ENCODE assay signal across 29 cellular contexts in the genomic region with DNA sequence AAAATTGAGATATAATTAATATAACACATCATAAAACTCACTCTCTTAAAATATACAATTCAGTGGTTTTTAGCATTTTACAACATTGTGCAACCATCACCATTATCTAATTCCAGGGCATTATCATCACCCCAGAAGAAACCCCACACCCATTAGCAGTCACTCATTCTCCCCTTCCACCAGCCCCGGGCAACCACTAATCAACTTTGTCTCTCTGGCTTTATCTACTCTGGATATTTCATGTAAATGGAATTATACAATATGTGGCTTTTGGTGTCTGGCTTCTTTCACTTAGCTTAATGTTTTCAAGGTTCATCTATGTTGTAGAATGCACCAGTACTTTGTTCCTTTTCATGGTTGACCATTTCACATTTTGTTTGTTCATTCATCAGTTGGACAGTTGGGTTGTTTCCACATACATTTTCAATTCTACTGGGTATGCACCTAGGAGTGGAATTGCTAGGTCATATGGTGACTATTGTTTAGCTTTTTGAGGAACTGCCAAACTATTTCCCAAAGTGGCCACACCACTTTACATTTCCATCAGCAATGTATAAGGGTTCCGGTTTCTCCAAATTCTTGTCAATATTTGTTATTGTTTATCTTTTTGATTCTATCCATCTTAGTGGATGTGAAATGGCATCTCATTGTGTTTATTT.
DNase-seq lines count a peak whose midpoint lies in the region; TF ChIP-seq lines count a peak whose summit lies in the region.
"Had no signal": no experiment of that assay in that cellular context is flagged by ENCODE, and none has a peak within 500 bp of the region (broad histone marks: within the 10 kb centered on the region; RNA-seq: fewer than 3 reads in every experiment).

No MANE protein-coding gene starts in this region.

- DNase-seq in AG09319 (ENCODE audit: extremely low read depth, low read depth) = peak; percentile 42
- DNase-seq in SK-N-SH = peak; percentile 64
- peak; percentile 42 for DNase-seq in fibroblast of peridontal ligament (ENCODE audit: extremely low read depth)
- DNase-seq in GM13976 (ENCODE audit: low spot score) = no peak
- no peak for DNase-seq in HAP-1 (ENCODE audit: low spot score in 2 of 2)
- no peak for DNase-seq in NCI-H1930 (lab: John Stamatoyannopoulos, UW)
- no peak for DNase-seq in ACHN
- DNase-seq: activated CD4-positive, alpha-beta T cell treated with anti-CD3 and anti-CD28 coated beads for 48 hours; activated CD8-positive, alpha-beta memory T cell treated with anti-CD3 and anti-CD28 coated beads for 24 hours; activated effector memory CD4-positive, alpha-beta T cell treated with anti-CD3 and anti-CD28 coated beads, Interleukin-2, amount 50 U/mL, for 16 hours; activated naive CD8-positive, alpha-beta T cell treated with anti-CD3 and anti-CD28 coated beads for 36 hours; body of pancreas; COR-L47; DMS79; glutamatergic neuron; left ventricle myocardium superior; naive B cell; NCI-H2081; NCI-H2227 treated with DMSO at 0.1 percent for 48 hours; NCI-H82; psoas muscle; stimulated activated naive CD8-positive, alpha-beta T cell treated with anti-CD3 and anti-CD28 coated beads, Interleukin-15, Interleukin-2, amounts not matched to agents 100 U/mL and 50 U/mL, for 24 hours; T-helper 2 cell; testis had no signal

- H3K9me2 ChIP-seq in SK-N-SH = no peaks in the 10 kb centered on the region

- H3K9me3 ChIP-seq in HEK293 (ENCODE audit: control insufficient read depth, insufficient read depth, low read depth, low read length) (no peaks in the 10 kb centered on the region), SK-N-SH (no peaks in the 10 kb centered on the region; the same call in 1 of the 2 replicates), HAP-1 (no peaks in the 10 kb centered on the region)
- H3K9me3 ChIP-seq: body of pancreas, neutrophil, psoas muscle, testis had no signal

- H3K4me1 ChIP-seq in HEK293 (ENCODE audit: control insufficient read depth, insufficient read depth, low read length) (peaks cover 6% of the 10 kb centered on the region; the same call in 1 of the 2 replicates), SK-N-SH (ENCODE audit: control insufficient read depth in 1 of 2, insufficient read depth in 2 of 2, low read depth in 1 of 2, low read length in 1 of 2) (peaks cover 11 to 19% of the 10 kb centered on the region in 2 experiments; a peak in 3 of 4 replicates), HAP-1 (no peaks in the 10 kb centered on the region)
- H3K4me1 ChIP-seq: testis had no signal

- H3K27me3 ChIP-seq in SK-N-SH (ENCODE audit: insufficient read depth) (no peaks in the 10 kb centered on the region), HAP-1 (ENCODE audit: low read depth) (no peaks in the 10 kb centered on the region)
- H3K27me3 ChIP-seq: BLaER1, body of pancreas, neutrophil, testis had no signal

- H3K4me3 ChIP-seq in HEK293 (ENCODE audit: low read depth, low read length) (no peak overlapping the region), SK-N-SH (ENCODE audit: low read depth in 2 of 2, low read length in 1 of 2) (no peak overlapping the region), HAP-1 (no peak overlapping the region)
- H3K4me3 ChIP-seq: BLaER1, body of pancreas, psoas muscle, SK-N-MC, testis had no signal

- TF ChIP-seq RAD21 in SK-N-SH (IDR thresholded peaks at IDR 0.05; ENCODE audit: low read length) = no peak

- H4K20me1 ChIP-seq in SK-N-SH (ENCODE audit: insufficient read depth) = no peaks in the 10 kb centered on the region
- H4K20me1 ChIP-seq: BLaER1 had no signal

- no peak overlapping the region for H3K27ac ChIP-seq in HEK293 (ENCODE audit: extremely low read depth, low read depth, low read length)
- H3K27ac ChIP-seq in SK-N-SH (ENCODE audit: low read depth in 2 of 2, low read length in 1 of 2) = peak overlapping the region in 1 of 2 experiments; percentile 85; a peak in 2 of 4 replicates
- H3K27ac ChIP-seq: body of pancreas, neutrophil, psoas muscle, SK-N-MC, testis, VCaP had no signal

- POLR2A ChIA-PET in HEK293 (lab: Yijun Ruan, JAX) (no interaction called here), SK-N-SH (lab: Yijun Ruan, JAX) (no interaction called here)

- CTCF ChIA-PET in HEK293 (lab: Yijun Ruan, JAX) = interaction anchor here (0.9 kb wide), 1 partner anchor 92 kb away, joined by 3 read pairs; no protein-coding TSS in a partner anchor
- CTCF ChIA-PET in SK-N-SH (lab: Yijun Ruan, JAX) = interaction anchor here (0.6 kb wide), 1 partner anchor 629 kb away, joined by 3 read pairs; no protein-coding TSS in a partner anchor

- in situ Hi-C loops in GM13976 (cut with MboI; ENCODE audit: low sequenced_read_pairs, unreplicated experiment) (no loop called here), HAP-1 (cut with MboI; ENCODE audit: low sequenced_read_pairs) (no loop called here), ACHN (cut with HindIII; ENCODE audit: low pct_ligation_motif_present, low pct_unique_long_range_greater_than_20kb, low sequenced_read_pairs) (no loop called here)

- H3K79me2 ChIP-seq in SK-N-SH (ENCODE audit: insufficient read depth) = peaks cover 3% of the 10 kb centered on the region; the same call in 1 of the 2 replicates

- no peak for TF ChIP-seq CTCF in AG09319 (IDR thresholded peaks at IDR 0.05; ENCODE audit: low read depth, low read length)
- TF ChIP-seq CTCF in HEK293 (tag by site-specific recombination; IDR thresholded peaks at IDR 0.05) = no peak
- TF ChIP-seq CTCF in SK-N-SH (IDR thresholded peaks at IDR 0.05) = no peak
- TF ChIP-seq CTCF in GM13976 (IDR thresholded peaks at IDR 0.05; ENCODE audit: borderline replicate concordance, control extremely low read depth, extremely low read depth, insufficient read depth, missing control alignments) = no peak

- peaks cover 17% of the 10 kb centered on the region for H3F3A ChIP-seq in SK-N-SH (replicated peaks; ENCODE audit: insufficient read depth)

- no peak overlapping the region for H3K4me2 ChIP-seq in SK-N-SH

- H2AFZ ChIP-seq in SK-N-SH (ENCODE audit: low read depth) = no peak overlapping the region

- no peak overlapping the region for H3K9ac ChIP-seq in SK-N-SH
- H3K9ac ChIP-seq: BLaER1 had no signal

- 69% methylated on average over 2 of the region's 2 CpGs for WGBS in SK-N-SH (ENCODE audit: low lambda C conversion rate)

- no peaks in the 10 kb centered on the region; a peak in 1 of 3 replicates for H3K36me3 ChIP-seq in HEK293 (ENCODE audit: control insufficient read depth in 2 of 2, insufficient read depth in 1 of 2, low read length in 2 of 2)
- H3K36me3 ChIP-seq in SK-N-SH (replicated peaks in 1 of 2; ENCODE audit: control insufficient read depth in 1 of 2, insufficient read depth in 2 of 2, low read length in 1 of 2) = no peaks in the 10 kb centered on the region
- no peaks in the 10 kb centered on the region for H3K36me3 ChIP-seq in HAP-1 (replicated peaks)
- H3K36me3 ChIP-seq: neutrophil had no signal

- TF ChIP-seq EP300 in SK-N-SH (IDR thresholded peaks at IDR 0.05; ENCODE audit: borderline replicate concordance in 1 of 2, low read depth in 1 of 2, low read length in 1 of 2) = peak in 1 of 2 experiments; percentile 94; a peak in 2 of 4 replicates

TF ChIP-seq in HEK293, 187 proteins besides CTCF, POLR2A, EP300 and RAD21:
- TF ChIP-seq ZNF664 (tag by site-specific recombination; IDR thresholded peaks at IDR 0.05) (peak; percentile 2; the same call in 1 of the 2 replicates), ZBTB7A (tag by site-specific recombination; IDR thresholded peaks at IDR 0.05; ENCODE audit: low read depth) (no peak), ZNF140 (tag by site-specific recombination; IDR thresholded peaks at IDR 0.05) (peak; percentile 97), ZNF174 (tag by site-specific recombination; IDR thresholded peaks at IDR 0.05) (no peak)
- TF ChIP-seq, protein P1, sequence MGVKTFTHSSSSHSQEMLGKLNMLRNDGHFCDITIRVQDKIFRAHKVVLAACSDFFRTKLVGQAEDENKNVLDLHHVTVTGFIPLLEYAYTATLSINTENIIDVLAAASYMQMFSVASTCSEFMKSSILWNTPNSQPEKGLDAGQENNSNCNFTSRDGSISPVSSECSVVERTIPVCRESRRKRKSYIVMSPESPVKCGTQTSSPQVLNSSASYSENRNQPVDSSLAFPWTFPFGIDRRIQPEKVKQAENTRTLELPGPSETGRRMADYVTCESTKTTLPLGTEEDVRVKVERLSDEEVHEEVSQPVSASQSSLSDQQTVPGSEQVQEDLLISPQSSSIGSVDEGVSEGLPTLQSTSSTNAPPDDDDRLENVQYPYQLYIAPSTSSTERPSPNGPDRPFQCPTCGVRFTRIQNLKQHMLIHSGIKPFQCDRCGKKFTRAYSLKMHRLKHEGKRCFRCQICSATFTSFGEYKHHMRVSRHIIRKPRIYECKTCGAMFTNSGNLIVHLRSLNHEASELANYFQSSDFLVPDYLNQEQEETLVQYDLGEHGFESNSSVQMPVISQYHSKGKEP (tag by site-specific recombination; IDR thresholded peaks at IDR 0.05) = no peak

TF ChIP-seq in SK-N-SH, 30 proteins besides CTCF, POLR2A, EP300 and RAD21 (continues in another document):
- TF ChIP-seq, protein P2, sequence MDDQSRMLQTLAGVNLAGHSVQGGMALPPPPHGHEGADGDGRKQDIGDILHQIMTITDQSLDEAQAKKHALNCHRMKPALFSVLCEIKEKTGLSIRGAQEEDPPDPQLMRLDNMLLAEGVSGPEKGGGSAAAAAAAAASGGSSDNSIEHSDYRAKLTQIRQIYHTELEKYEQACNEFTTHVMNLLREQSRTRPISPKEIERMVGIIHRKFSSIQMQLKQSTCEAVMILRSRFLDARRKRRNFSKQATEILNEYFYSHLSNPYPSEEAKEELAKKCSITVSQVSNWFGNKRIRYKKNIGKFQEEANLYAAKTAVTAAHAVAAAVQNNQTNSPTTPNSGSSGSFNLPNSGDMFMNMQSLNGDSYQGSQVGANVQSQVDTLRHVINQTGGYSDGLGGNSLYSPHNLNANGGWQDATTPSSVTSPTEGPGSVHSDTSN (IDR thresholded peaks at IDR 0.05) = 0 out of 2 replicates have a peak, but pooled peaks have one; percentile 11
- TF ChIP-seq MXI1 (IDR thresholded peaks at IDR 0.05; ENCODE audit: low read depth, low read length) (no peak), TAF1 (IDR thresholded peaks at IDR 0.05; ENCODE audit: borderline replicate concordance, low read depth, low read length) (no peak), TEAD4 (IDR thresholded peaks at IDR 0.05; ENCODE audit: borderline replicate concordance, insufficient read depth) (0 out of 2 replicates have a peak, but pooled peaks have one; percentile 34), RFX5 (IDR thresholded peaks at IDR 0.05; ENCODE audit: low read length) (no peak), RXRA (IDR thresholded peaks at IDR 0.05; ENCODE audit: borderline replicate concordance, low read depth) (no peak), TCF12 (IDR thresholded peaks at IDR 0.05) (peak; percentile 50; the same call in 1 of the 2 replicates), RCOR1 (IDR thresholded peaks at IDR 0.05; ENCODE audit: low read length) (peak; percentile 98), SIN3A (IDR thresholded peaks at IDR 0.05; ENCODE audit: borderline replicate concordance, low read depth, low read length) (no peak)

Comparison
In these comparisons a context has a peak if more than half of its experiments do, and no peak if none do; other contexts are left out.
1. DNase-seq: peak in AG09319 (single experiment), SK-N-SH (single experiment) and fibroblast of peridontal ligament (single experiment); none in GM13976 (single experiment), HAP-1 (0 of 2), NCI-H1930 (0 of 2) and ACHN (single experiment).